In genomic region chr19:41439441-41440222, GRCh38 we compare ENCODE assay signal across 1 cellular context.
TF ChIP-seq lines count a peak whose summit lies in the region.

TSS of gene DMAC2 (minus strand) at chr19:41439912. CDS start at chr19:41439899, 13 bp downstream.

TF ChIP-seq in HepG2, 621 proteins besides CTCF, POLR2A, EP300 and RAD21 (continued from another document and continues in another):
- TF ChIP-seq, protein P1, sequence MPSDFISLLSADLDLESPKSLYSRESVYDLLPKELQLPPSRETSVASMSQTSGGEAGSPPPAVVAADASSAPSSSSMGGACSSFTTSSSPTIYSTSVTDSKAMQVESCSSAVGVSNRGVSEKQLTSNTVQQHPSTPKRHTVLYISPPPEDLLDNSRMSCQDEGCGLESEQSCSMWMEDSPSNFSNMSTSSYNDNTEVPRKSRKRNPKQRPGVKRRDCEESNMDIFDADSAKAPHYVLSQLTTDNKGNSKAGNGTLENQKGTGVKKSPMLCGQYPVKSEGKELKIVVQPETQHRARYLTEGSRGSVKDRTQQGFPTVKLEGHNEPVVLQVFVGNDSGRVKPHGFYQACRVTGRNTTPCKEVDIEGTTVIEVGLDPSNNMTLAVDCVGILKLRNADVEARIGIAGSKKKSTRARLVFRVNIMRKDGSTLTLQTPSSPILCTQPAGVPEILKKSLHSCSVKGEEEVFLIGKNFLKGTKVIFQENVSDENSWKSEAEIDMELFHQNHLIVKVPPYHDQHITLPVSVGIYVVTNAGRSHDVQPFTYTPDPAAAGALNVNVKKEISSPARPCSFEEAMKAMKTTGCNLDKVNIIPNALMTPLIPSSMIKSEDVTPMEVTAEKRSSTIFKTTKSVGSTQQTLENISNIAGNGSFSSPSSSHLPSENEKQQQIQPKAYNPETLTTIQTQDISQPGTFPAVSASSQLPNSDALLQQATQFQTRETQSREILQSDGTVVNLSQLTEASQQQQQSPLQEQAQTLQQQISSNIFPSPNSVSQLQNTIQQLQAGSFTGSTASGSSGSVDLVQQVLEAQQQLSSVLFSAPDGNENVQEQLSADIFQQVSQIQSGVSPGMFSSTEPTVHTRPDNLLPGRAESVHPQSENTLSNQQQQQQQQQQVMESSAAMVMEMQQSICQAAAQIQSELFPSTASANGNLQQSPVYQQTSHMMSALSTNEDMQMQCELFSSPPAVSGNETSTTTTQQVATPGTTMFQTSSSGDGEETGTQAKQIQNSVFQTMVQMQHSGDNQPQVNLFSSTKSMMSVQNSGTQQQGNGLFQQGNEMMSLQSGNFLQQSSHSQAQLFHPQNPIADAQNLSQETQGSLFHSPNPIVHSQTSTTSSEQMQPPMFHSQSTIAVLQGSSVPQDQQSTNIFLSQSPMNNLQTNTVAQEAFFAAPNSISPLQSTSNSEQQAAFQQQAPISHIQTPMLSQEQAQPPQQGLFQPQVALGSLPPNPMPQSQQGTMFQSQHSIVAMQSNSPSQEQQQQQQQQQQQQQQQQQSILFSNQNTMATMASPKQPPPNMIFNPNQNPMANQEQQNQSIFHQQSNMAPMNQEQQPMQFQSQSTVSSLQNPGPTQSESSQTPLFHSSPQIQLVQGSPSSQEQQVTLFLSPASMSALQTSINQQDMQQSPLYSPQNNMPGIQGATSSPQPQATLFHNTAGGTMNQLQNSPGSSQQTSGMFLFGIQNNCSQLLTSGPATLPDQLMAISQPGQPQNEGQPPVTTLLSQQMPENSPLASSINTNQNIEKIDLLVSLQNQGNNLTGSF (CRISPR knock-in tag; IDR thresholded peaks at IDR 0.05), result peak; percentile 22; the same call in 1 of the 2 replicates
- no peak for TF ChIP-seq KDM6A (CRISPR knock-in tag; IDR thresholded peaks at IDR 0.05; ENCODE audit: low read depth)
- no peak for TF ChIP-seq ZNF513 (CRISPR knock-in tag; conservative IDR thresholded peaks at IDR 0.05)
- TF ChIP-seq PHF21A (CRISPR knock-in tag; IDR thresholded peaks at IDR 0.05), result peak; percentile 84
- TF ChIP-seq ZNF451 (CRISPR knock-in tag; IDR thresholded peaks at IDR 0.05), result peak; percentile 62; the same call in 1 of the 2 replicates
- peak; percentile 53; the same call in 1 of the 2 replicates for TF ChIP-seq ZFP1 (CRISPR knock-in tag; IDR thresholded peaks at IDR 0.05)
- TF ChIP-seq, protein P2, sequence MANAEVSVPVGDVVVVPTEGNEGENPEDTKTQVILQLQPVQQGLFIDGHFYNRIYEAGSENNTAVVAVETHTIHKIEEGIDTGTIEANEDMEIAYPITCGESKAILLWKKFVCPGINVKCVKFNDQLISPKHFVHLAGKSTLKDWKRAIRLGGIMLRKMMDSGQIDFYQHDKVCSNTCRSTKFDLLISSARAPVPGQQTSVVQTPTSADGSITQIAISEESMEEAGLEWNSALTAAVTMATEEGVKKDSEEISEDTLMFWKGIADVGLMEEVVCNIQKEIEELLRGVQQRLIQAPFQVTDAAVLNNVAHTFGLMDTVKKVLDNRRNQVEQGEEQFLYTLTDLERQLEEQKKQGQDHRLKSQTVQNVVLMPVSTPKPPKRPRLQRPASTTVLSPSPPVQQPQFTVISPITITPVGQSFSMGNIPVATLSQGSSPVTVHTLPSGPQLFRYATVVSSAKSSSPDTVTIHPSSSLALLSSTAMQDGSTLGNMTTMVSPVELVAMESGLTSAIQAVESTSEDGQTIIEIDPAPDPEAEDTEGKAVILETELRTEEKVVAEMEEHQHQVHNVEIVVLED (CRISPR knock-in tag; IDR thresholded peaks at IDR 0.05; ENCODE audit: borderline replicate concordance), result peak; percentile 88
- TF ChIP-seq BATF2 (CRISPR knock-in tag; IDR thresholded peaks at IDR 0.05), result no peak
- TF ChIP-seq, protein P3, sequence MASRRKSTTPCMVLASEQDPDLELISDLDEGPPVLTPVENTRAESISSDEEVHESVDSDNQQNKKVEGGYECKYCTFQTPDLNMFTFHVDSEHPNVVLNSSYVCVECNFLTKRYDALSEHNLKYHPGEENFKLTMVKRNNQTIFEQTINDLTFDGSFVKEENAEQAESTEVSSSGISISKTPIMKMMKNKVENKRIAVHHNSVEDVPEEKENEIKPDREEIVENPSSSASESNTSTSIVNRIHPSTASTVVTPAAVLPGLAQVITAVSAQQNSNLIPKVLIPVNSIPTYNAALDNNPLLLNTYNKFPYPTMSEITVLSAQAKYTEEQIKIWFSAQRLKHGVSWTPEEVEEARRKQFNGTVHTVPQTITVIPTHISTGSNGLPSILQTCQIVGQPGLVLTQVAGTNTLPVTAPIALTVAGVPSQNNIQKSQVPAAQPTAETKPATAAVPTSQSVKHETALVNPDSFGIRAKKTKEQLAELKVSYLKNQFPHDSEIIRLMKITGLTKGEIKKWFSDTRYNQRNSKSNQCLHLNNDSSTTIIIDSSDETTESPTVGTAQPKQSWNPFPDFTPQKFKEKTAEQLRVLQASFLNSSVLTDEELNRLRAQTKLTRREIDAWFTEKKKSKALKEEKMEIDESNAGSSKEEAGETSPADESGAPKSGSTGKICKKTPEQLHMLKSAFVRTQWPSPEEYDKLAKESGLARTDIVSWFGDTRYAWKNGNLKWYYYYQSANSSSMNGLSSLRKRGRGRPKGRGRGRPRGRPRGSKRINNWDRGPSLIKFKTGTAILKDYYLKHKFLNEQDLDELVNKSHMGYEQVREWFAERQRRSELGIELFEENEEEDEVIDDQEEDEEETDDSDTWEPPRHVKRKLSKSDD (CRISPR knock-in tag; IDR thresholded peaks at IDR 0.05; ENCODE audit: low read depth), result peak; percentile 78; the same call in 1 of the 2 replicates
- no peak; the same call in 1 of the 2 replicates for TF ChIP-seq CBX5 (CRISPR knock-in tag; IDR thresholded peaks at IDR 0.05; ENCODE audit: borderline replicate concordance)
- no peak for TF ChIP-seq ZNF24 (IDR thresholded peaks at IDR 0.05)
- peak; percentile 50; the same call in 1 of the 2 replicates for TF ChIP-seq ZNF678 (CRISPR knock-in tag; IDR thresholded peaks at IDR 0.05)
- no peak for TF ChIP-seq NFE2L2 (IDR thresholded peaks at IDR 0.05; ENCODE audit: low read length)
- TF ChIP-seq GABPA (IDR thresholded peaks at IDR 0.05; ENCODE audit: low read depth, low read length), result peak; percentile 55
- peak; percentile 93 for TF ChIP-seq GABPA (CRISPR knock-in tag; IDR thresholded peaks at IDR 0.05; ENCODE audit: low read depth)
- TF ChIP-seq ZNF7 (CRISPR knock-in tag; IDR thresholded peaks at IDR 0.05), result no peak
- no peak for TF ChIP-seq ZNF441 (CRISPR knock-in tag; IDR thresholded peaks at IDR 0.05; ENCODE audit: borderline replicate concordance)
- TF ChIP-seq, protein P4, sequence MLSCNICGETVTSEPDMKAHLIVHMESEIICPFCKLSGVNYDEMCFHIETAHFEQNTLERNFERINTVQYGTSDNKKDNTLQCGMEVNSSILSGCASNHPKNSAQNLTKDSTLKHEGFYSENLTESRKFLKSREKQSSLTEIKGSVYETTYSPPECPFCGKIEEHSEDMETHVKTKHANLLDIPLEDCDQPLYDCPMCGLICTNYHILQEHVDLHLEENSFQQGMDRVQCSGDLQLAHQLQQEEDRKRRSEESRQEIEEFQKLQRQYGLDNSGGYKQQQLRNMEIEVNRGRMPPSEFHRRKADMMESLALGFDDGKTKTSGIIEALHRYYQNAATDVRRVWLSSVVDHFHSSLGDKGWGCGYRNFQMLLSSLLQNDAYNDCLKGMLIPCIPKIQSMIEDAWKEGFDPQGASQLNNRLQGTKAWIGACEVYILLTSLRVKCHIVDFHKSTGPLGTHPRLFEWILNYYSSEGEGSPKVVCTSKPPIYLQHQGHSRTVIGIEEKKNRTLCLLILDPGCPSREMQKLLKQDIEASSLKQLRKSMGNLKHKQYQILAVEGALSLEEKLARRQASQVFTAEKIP (CRISPR knock-in tag; IDR thresholded peaks at IDR 0.05; ENCODE audit: borderline replicate concordance), result no peak
- TF ChIP-seq YEATS2 (CRISPR knock-in tag; IDR thresholded peaks at IDR 0.05; ENCODE audit: borderline replicate concordance), result no peak; the same call in 1 of the 2 replicates
- no peak for TF ChIP-seq ZC3H4 (CRISPR knock-in tag; IDR thresholded peaks at IDR 0.05; ENCODE audit: borderline replicate concordance)
- peak; percentile 79 for TF ChIP-seq ELF1 (CRISPR knock-in tag; IDR thresholded peaks at IDR 0.05)
- TF ChIP-seq ZBTB46 (CRISPR knock-in tag; IDR thresholded peaks at IDR 0.05; ENCODE audit: borderline replicate concordance), result no peak
- TF ChIP-seq PHF5A (CRISPR knock-in tag; IDR thresholded peaks at IDR 0.05; ENCODE audit: low read depth, unreplicated experiment), result no peak
- peak; percentile 12; the same call in 1 of the 2 replicates for TF ChIP-seq HOXA5 (CRISPR knock-in tag; IDR thresholded peaks at IDR 0.05)
- TF ChIP-seq CHD2 (IDR thresholded peaks at IDR 0.05; ENCODE audit: low read depth, low read length), result no peak
- peak; percentile 96 for TF ChIP-seq PHF8 (CRISPR knock-in tag; IDR thresholded peaks at IDR 0.05)
- peak; percentile 49 for TF ChIP-seq AGO2 (optimal IDR thresholded peaks at IDR 0.05; ENCODE audit: low read depth, low read length)
- TF ChIP-seq TBX2 (CRISPR knock-in tag; IDR thresholded peaks at IDR 0.05; ENCODE audit: borderline replicate concordance), result peak; percentile 66
- TF ChIP-seq NFIC (IDR thresholded peaks at IDR 0.05; ENCODE audit: low read length), result no peak
- TF ChIP-seq ZNF709 (CRISPR knock-in tag; IDR thresholded peaks at IDR 0.05), result no peak
- TF ChIP-seq STAG1 (CRISPR knock-in tag; IDR thresholded peaks at IDR 0.05), result peak; percentile 47
- peak; percentile 12; the same call in 1 of the 2 replicates for TF ChIP-seq RFX5 (IDR thresholded peaks at IDR 0.05; ENCODE audit: low read depth, low read length)
- no peak; the same call in 1 of the 2 replicates for TF ChIP-seq ELF3 (CRISPR knock-in tag; IDR thresholded peaks at IDR 0.05)
- TF ChIP-seq MEF2D (CRISPR knock-in tag; IDR thresholded peaks at IDR 0.05), result peak; percentile 71; the same call in 1 of the 2 replicates
- TF ChIP-seq ZNF382 (CRISPR knock-in tag; IDR thresholded peaks at IDR 0.05; ENCODE audit: borderline replicate concordance), result no peak
- TF ChIP-seq, protein P5, sequence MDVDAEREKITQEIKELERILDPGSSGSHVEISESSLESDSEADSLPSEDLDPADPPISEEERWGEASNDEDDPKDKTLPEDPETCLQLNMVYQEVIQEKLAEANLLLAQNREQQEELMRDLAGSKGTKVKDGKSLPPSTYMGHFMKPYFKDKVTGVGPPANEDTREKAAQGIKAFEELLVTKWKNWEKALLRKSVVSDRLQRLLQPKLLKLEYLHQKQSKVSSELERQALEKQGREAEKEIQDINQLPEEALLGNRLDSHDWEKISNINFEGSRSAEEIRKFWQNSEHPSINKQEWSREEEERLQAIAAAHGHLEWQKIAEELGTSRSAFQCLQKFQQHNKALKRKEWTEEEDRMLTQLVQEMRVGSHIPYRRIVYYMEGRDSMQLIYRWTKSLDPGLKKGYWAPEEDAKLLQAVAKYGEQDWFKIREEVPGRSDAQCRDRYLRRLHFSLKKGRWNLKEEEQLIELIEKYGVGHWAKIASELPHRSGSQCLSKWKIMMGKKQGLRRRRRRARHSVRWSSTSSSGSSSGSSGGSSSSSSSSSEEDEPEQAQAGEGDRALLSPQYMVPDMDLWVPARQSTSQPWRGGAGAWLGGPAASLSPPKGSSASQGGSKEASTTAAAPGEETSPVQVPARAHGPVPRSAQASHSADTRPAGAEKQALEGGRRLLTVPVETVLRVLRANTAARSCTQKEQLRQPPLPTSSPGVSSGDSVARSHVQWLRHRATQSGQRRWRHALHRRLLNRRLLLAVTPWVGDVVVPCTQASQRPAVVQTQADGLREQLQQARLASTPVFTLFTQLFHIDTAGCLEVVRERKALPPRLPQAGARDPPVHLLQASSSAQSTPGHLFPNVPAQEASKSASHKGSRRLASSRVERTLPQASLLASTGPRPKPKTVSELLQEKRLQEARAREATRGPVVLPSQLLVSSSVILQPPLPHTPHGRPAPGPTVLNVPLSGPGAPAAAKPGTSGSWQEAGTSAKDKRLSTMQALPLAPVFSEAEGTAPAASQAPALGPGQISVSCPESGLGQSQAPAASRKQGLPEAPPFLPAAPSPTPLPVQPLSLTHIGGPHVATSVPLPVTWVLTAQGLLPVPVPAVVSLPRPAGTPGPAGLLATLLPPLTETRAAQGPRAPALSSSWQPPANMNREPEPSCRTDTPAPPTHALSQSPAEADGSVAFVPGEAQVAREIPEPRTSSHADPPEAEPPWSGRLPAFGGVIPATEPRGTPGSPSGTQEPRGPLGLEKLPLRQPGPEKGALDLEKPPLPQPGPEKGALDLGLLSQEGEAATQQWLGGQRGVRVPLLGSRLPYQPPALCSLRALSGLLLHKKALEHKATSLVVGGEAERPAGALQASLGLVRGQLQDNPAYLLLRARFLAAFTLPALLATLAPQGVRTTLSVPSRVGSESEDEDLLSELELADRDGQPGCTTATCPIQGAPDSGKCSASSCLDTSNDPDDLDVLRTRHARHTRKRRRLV (CRISPR knock-in tag; IDR thresholded peaks at IDR 0.05), result no peak
- peak; percentile 69 for TF ChIP-seq ARNTL (CRISPR knock-in tag; IDR thresholded peaks at IDR 0.05)
- no peak for TF ChIP-seq IKZF4 (CRISPR knock-in tag; IDR thresholded peaks at IDR 0.05; ENCODE audit: borderline replicate concordance, low read depth, not compliant biosample characterization)
- TF ChIP-seq ZNF530 (CRISPR knock-in tag; IDR thresholded peaks at IDR 0.05; ENCODE audit: low read depth), result no peak
- no peak for TF ChIP-seq ZNF224 (CRISPR knock-in tag; IDR thresholded peaks at IDR 0.05)
- no peak for TF ChIP-seq MAFK (conservative IDR thresholded peaks at IDR 0.05 in 1 of 2, IDR thresholded peaks at IDR 0.05 in 1 of 2; ENCODE audit: low read length in 2 of 2)
- no peak for TF ChIP-seq KLF9 (CRISPR knock-in tag; IDR thresholded peaks at IDR 0.05; ENCODE audit: low read depth)
- TF ChIP-seq HES4 (CRISPR knock-in tag; IDR thresholded peaks at IDR 0.05; ENCODE audit: borderline replicate concordance), result no peak
